16 cellular contexts compared by ENCODE assay signal in genomic region chr1:245276426-245276825, GRCh38.
"Had no signal": no experiment of that assay in that cellular context is flagged by ENCODE, and none has a peak within 500 bp of the region (broad histone marks: within the 10 kb centered on the region; RNA-seq: fewer than 3 reads in every experiment).

No MANE protein-coding gene starts in this region.

- H3K36me3 Mint-ChIP-seq: activated naive CD4-positive, alpha-beta T cell treated with anti-CD3 and anti-CD28 coated beads, Interleukin-2, amount 50 U/mL, for 72 hours had no signal

- H3K4me1 Mint-ChIP-seq: immature natural killer cell had no signal

- H3K9me3 Mint-ChIP-seq: activated naive CD4-positive, alpha-beta T cell treated with anti-CD3 and anti-CD28 coated beads, Interleukin-2, amount 50 U/mL, for 72 hours; activated T-cell treated with anti-CD3 and anti-CD28 coated beads, Interleukin-2, amount 50 U/mL, for 72 hours; T-helper 1 cell treated with Interleukin-12 subunit alpha and Interleukin-12 subunit beta and Interleukin-4 antibody, amounts not matched to agents 30 μg/mL and 1 μg/mL, for 36 hours had no signal

- DNase-seq: activated CD4-positive, alpha-beta T cell treated with anti-CD3 and anti-CD28 coated beads for 1 hour; activated CD8-positive, alpha-beta memory T cell treated with anti-CD3 and anti-CD28 coated beads for 24 hours; activated CD8-positive, alpha-beta memory T cell treated with anti-CD3 and anti-CD28 coated beads, Interleukin-2, amount 50 U/mL, for 48 hours; activated gamma-delta T cell; activated T-cell treated with anti-CD3 and anti-CD28 coated beads, Interleukin-2, amount 50 U/mL, for 72 hours; cerebellar nuclear complex; effector CD8-positive, alpha-beta T cell; esophagus squamous epithelium; immature natural killer cell; occipital lobe; retina; stimulated activated CD8-positive, alpha-beta memory T cell treated with anti-CD3 and anti-CD28 coated beads, Interleukin-4, amount 100 ng/mL, for 48 hours; stimulated activated naive CD4-positive, alpha-beta T cell had no signal

- H3K4me3 Mint-ChIP-seq: activated T-cell treated with anti-CD3 and anti-CD28 coated beads, Interleukin-2, amount 50 U/mL, for 72 hours; immature natural killer cell; nephron; T-helper 1 cell treated with Interleukin-12 subunit alpha and Interleukin-12 subunit beta and Interleukin-4 antibody, amounts not matched to agents 30 μg/mL and 1 μg/mL, for 36 hours had no signal

- ATAC-seq: activated naive CD4-positive, alpha-beta T cell treated with anti-CD3 and anti-CD28 coated beads, Interleukin-2, amount 50 U/mL, for 72 hours; activated T-cell treated with anti-CD3 and anti-CD28 coated beads, Interleukin-2, amount 50 U/mL, for 72 hours had no signal

- H3K27ac Mint-ChIP-seq: activated naive CD4-positive, alpha-beta T cell treated with anti-CD3 and anti-CD28 coated beads, Interleukin-2, amount 50 U/mL, for 72 hours; activated T-cell treated with anti-CD3 and anti-CD28 coated beads, Interleukin-2, amount 50 U/mL, for 72 hours; nephron; T-helper 1 cell treated with Interleukin-12 subunit alpha and Interleukin-12 subunit beta and Interleukin-4 antibody, amounts not matched to agents 30 μg/mL and 1 μg/mL, for 36 hours had no signal
